28 cellular contexts compared by ENCODE assay signal in the genomic region with DNA sequence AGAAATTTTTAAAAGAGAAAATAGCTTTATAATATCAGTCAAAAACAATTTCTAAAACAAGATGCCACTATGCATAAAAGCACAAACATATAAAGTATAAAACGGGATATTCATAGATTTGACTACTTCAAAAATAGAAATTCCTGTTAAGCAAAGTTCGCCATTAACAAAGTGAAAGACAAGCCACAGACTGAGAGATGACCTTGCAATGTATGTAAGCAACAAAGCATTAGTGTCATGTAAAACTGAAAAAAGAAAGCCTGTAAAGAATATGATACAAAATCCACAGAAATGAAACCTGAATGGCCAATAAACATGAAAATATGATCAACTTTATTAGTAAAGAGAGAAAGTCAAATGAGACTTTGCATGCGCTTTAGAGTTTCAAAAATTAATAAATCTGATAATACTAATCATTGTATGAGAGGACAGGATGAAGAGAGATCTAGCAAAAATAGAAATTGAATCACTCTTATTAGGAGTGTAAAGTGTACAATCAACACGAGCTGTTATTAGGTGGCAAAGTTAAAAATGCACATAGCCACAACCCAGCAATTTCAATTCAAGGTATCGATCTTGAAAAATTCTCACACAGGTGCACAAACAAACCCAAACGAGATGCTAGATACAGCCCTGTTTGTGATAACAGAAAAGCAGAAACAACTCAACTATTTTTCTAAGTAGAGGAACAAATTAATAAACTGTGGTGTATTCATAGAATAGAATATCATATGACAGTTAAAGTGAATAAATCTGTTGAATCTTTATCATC.
"Had no signal": no experiment of that assay in that cellular context is flagged by ENCODE, and none has a peak within 500 bp of the region (broad histone marks: within the 10 kb centered on the region; RNA-seq: fewer than 3 reads in every experiment).

No MANE protein-coding gene starts in this region.

- H3K4me1 Mint-ChIP-seq: endodermal cell, immature natural killer cell, naive B cell had no signal

- FAIRE-seq: endometrium had no signal

- H3K4me3 Mint-ChIP-seq: dendritic cell treated with granulocyte-macrophage colony-stimulating factor and Interleukin-4, amounts not matched to agents 40 ng/mL and 50 ng/mL, for 4 days; effector memory CD8-positive, alpha-beta T cell; endodermal cell; immature natural killer cell; mesothelial cell of epicardium; naive B cell had no signal

- H3K27ac ChIP-seq: colonic mucosa, epithelial cell of prostate, esophagus squamous epithelium, gastrocnemius medialis, hepatocyte, left lung, lower lobe of right lung had no signal

- H3K4me3 ChIP-seq: colonic mucosa, esophagus squamous epithelium, gastrocnemius medialis, hepatocyte, left lung, lower lobe of right lung, mucosa of descending colon had no signal

- H3K27me3 ChIP-seq: colonic mucosa, esophagus squamous epithelium, gastrocnemius medialis, hepatocyte, left lung had no signal

- H3K9me3 Mint-ChIP-seq: dendritic cell treated with granulocyte-macrophage colony-stimulating factor and Interleukin-4, amounts not matched to agents 40 ng/mL and 50 ng/mL, for 4 days; endodermal cell; immature natural killer cell; mesothelial cell of epicardium; naive B cell had no signal

- H3K27ac Mint-ChIP-seq: dendritic cell treated with granulocyte-macrophage colony-stimulating factor and Interleukin-4, amounts not matched to agents 40 ng/mL and 50 ng/mL, for 4 days; effector memory CD8-positive, alpha-beta T cell; endodermal cell; immature natural killer cell; mesothelial cell of epicardium had no signal

- H3K36me3 ChIP-seq: colonic mucosa, esophagus squamous epithelium, gastrocnemius medialis, left lung, lower lobe of right lung had no signal

- DNase-seq: colonic mucosa; cortex of kidney; effector CD8-positive, alpha-beta T cell; effector memory CD8-positive, alpha-beta T cell; endodermal cell; erythroblast; esophagus squamous epithelium; foreskin fibroblast; foreskin melanocyte; gastrocnemius medialis; glutamatergic neuron; head of caudate nucleus; hypothalamus; immature natural killer cell; islet precursor cell; left cardiac atrium; left lung; left ventricle myocardium superior; lower lobe of right lung; mesenchymal stem cell; mucosa of descending colon; naive B cell had no signal

- H3K27me3 Mint-ChIP-seq: dendritic cell treated with granulocyte-macrophage colony-stimulating factor and Interleukin-4, amounts not matched to agents 40 ng/mL and 50 ng/mL, for 4 days; effector memory CD8-positive, alpha-beta T cell had no signal

- H3K9me3 ChIP-seq: colonic mucosa, esophagus squamous epithelium, gastrocnemius medialis, left lung, lower lobe of right lung, mucosa of descending colon had no signal

- H3K79me2 ChIP-seq: hepatocyte had no signal

- H3K36me3 Mint-ChIP-seq: immature natural killer cell, mesothelial cell of epicardium, naive B cell had no signal

- H3K4me2 ChIP-seq: hepatocyte had no signal

- H3K4me1 ChIP-seq: colonic mucosa, gastrocnemius medialis, left lung, lower lobe of right lung had no signal

- ATAC-seq: effector memory CD8-positive, alpha-beta T cell; esophagus mucosa; gastrocnemius medialis; left cardiac atrium; left lung; left ventricle myocardium superior; lower lobe of right lung; mucosa of descending colon had no signal

- H2AFZ ChIP-seq: hepatocyte had no signal
